1 cellular context compared by ENCODE assay signal in genomic region chr16:85335584-85336492, GRCh38.
TF ChIP-seq lines count a peak whose summit lies in the region.

No MANE protein-coding gene starts in this region.

TF ChIP-seq in K562, 482 proteins besides CTCF, POLR2A, EP300 and RAD21 (continued from another document):
- peak; percentile 74; the same call in 1 of the 2 replicates for TF ChIP-seq RERE (CRISPR knock-in tag; IDR thresholded peaks at IDR 0.05; ENCODE audit: borderline replicate concordance)
- TF ChIP-seq CREB5 (CRISPR knock-in tag; IDR thresholded peaks at IDR 0.05) = no peak
- no peak for TF ChIP-seq ZMIZ1 (IDR thresholded peaks at IDR 0.05; ENCODE audit: low read depth in 2 of 2, low read length in 2 of 2)
- TF ChIP-seq COPS2 (conservative IDR thresholded peaks at IDR 0.05) = no peak
- 0 out of 4 replicates have a peak, but pooled peaks of 1 of the 2 experiments have one; percentile 44 for TF ChIP-seq FOXA3 (CRISPR knock-in tag; conservative IDR thresholded peaks at IDR 0.05 in 1 of 2, IDR thresholded peaks at IDR 0.05 in 1 of 2)
- TF ChIP-seq FOXK2 (conservative IDR thresholded peaks at IDR 0.05 in 1 of 2, IDR thresholded peaks at IDR 0.05 in 1 of 2; ENCODE audit: low read depth in 2 of 2) = no peak
- no peak; the same call in 1 of the 2 replicates for TF ChIP-seq ZC3H4 (CRISPR knock-in tag; IDR thresholded peaks at IDR 0.05; ENCODE audit: borderline replicate concordance)
- 0 out of 4 replicates have a peak, but pooled peaks of 1 of the 2 experiments have one; percentile 33 for TF ChIP-seq TEAD1 (CRISPR knock-in tag; IDR thresholded peaks at IDR 0.05)
- TF ChIP-seq ZNF695 (CRISPR knock-in tag; IDR thresholded peaks at IDR 0.05) = no peak
- peak; percentile 61; the same call in 1 of the 2 replicates for TF ChIP-seq ZBTB1 (CRISPR knock-in tag; IDR thresholded peaks at IDR 0.05; ENCODE audit: borderline replicate concordance, low read depth)
- TF ChIP-seq ZNF395 (CRISPR knock-in tag; IDR thresholded peaks at IDR 0.05) = peak; percentile 78; the same call in 1 of the 2 replicates
- TF ChIP-seq ZBTB40 (IDR thresholded peaks at IDR 0.05) = no peak
- TF ChIP-seq ZBTB40 (CRISPR knock-in tag; IDR thresholded peaks at IDR 0.05) = no peak
- 0 out of 4 replicates have a peak, but pooled peaks of 1 of the 2 experiments have one; percentile 5 for TF ChIP-seq KDM4B (IDR thresholded peaks at IDR 0.05; ENCODE audit: borderline replicate concordance in 2 of 2, low read depth in 1 of 2)
- peak; percentile 60 for TF ChIP-seq NFIX (CRISPR knock-in tag; IDR thresholded peaks at IDR 0.05; ENCODE audit: low read depth)
- 0 out of 2 replicates have a peak, but pooled peaks have one; percentile 13 for TF ChIP-seq JUNB (CRISPR knock-in tag; conservative IDR thresholded peaks at IDR 0.05)
- no peak for TF ChIP-seq ARNT (IDR thresholded peaks at IDR 0.05)
- no peak for TF ChIP-seq ZNF511 (CRISPR knock-in tag; IDR thresholded peaks at IDR 0.05)
- no peak for TF ChIP-seq POLR2H (tag; IDR thresholded peaks at IDR 0.05; ENCODE audit: low read depth)
- no peak for TF ChIP-seq REST (CRISPR knock-in tag; IDR thresholded peaks at IDR 0.05; ENCODE audit: low read depth)
- TF ChIP-seq ZNF143 (CRISPR knock-in tag; IDR thresholded peaks at IDR 0.05) = 0 out of 2 replicates have a peak, but pooled peaks have one; percentile 41
- TF ChIP-seq TGIF2 (CRISPR knock-in tag; IDR thresholded peaks at IDR 0.05) = 0 out of 2 replicates have a peak, but pooled peaks have one; percentile 17
